In genomic region chr10:93554760-93555432, GRCh38 we compare ENCODE assay signal across 8 cellular contexts. TPM values are rescaled to one million over a fixed set of nuclear protein-coding genes. Genes with fewer than 3 reads are reported as not detected.
DNase-seq lines count a peak whose midpoint lies in the region; ATAC-seq and TF ChIP-seq lines count a peak whose summit lies in the region.

No MANE protein-coding gene starts in this region.

- H3K4me1 ChIP-seq in lower lobe of right lung: no peaks in the 10 kb centered on the region

- ATAC-seq in GM19023 (IDR thresholded peaks at IDR 0.05; ENCODE audit: unreplicated experiment): peak; percentile 52
- peak; percentile 85 to 90 for ATAC-seq in lower lobe of right lung

- H3K27me3 ChIP-seq in WERI-Rb-1 (ENCODE audit: insufficient read depth, low read depth, severe bottlenecking): no peaks in the 10 kb centered on the region
- H3K27me3 ChIP-seq in dorsolateral prefrontal cortex: no peaks in the 10 kb centered on the region
- no peaks in the 10 kb centered on the region for H3K27me3 ChIP-seq in lower lobe of right lung (ENCODE audit: low read depth)

- H3K27ac ChIP-seq in WERI-Rb-1: peak overlapping the region; percentile 45
- no peak overlapping the region for H3K27ac ChIP-seq in dorsolateral prefrontal cortex
- H3K27ac ChIP-seq in lower lobe of right lung: peak overlapping the region; percentile 60

- H3K4me3 ChIP-seq in WERI-Rb-1 (ENCODE audit: low read depth, low read length) (no peak overlapping the region), dorsolateral prefrontal cortex (no peak overlapping the region), lower lobe of right lung (no peak overlapping the region)

- peak; percentile 52 to 74 for DNase-seq in AML-193 (lab: John Stamatoyannopoulos, UW)
- DNase-seq in NCI-H1105 (lab: John Stamatoyannopoulos, UW): peak; percentile 26
- DNase-seq in WERI-Rb-1: peak; percentile 92
- peak in 8 of 10 donors; percentile 33 to 69 (median 64) for DNase-seq in dorsolateral prefrontal cortex
- DNase-seq in lower lobe of right lung: peak; percentile 81
- DNase-seq in stimulated activated CD8-positive, alpha-beta memory T cell treated with anti-CD3 and anti-CD28 coated beads, Interleukin-2, amount 100 ng/mL, for 48 hours (ENCODE audit: low read depth in 2 of 2): peak; percentile 36 to 37
- DNase-seq in occipital lobe (lab: John Stamatoyannopoulos, UW): no peak

- TF ChIP-seq CTCF in WERI-Rb-1 (IDR thresholded peaks at IDR 0.05; ENCODE audit: low read depth, low read length) (peak; percentile 95), dorsolateral prefrontal cortex (IDR thresholded peaks at IDR 0.05 in 54 of 56, conservative IDR thresholded peaks at IDR 0.05 in 2 of 56; ENCODE audit: low read depth in 1 of 56, partially characterized antibody in 56 of 56) (peak in 55 of 56 donors; percentile 29 to 75 (median 60)), lower lobe of right lung (IDR thresholded peaks at IDR 0.05) (peak; percentile 69)

- intact Hi-C loops in dorsolateral prefrontal cortex (cut with DNase I): loop anchor here in 1 of 2 donors (5.0 kb wide), 1 partner anchor 122 kb away; no protein-coding TSS in a partner anchor
- intact Hi-C loops in lower lobe of right lung (cut with DNase I): no loop called here

- H3K9me3 ChIP-seq in WERI-Rb-1 (ENCODE audit: severe bottlenecking) (no peaks in the 10 kb centered on the region), lower lobe of right lung (no peaks in the 10 kb centered on the region)

- H3K36me3 ChIP-seq in WERI-Rb-1 (no peaks in the 10 kb centered on the region), lower lobe of right lung (no peaks in the 10 kb centered on the region)

RNA-seq across cellular contexts. Expression of gene FFAR4, which starts 11.6 kb away (rescaled TPM):
- total RNA-seq in dorsolateral prefrontal cortex (1 to 10 TPM in 102 of 120 experiments, under 1 TPM in 17, not detected in 1; 0.32 to 4.2 (median 1.6) TPM), lower lobe of right lung (13.7 TPM), occipital lobe (not detected)

RNA-seq across cellular contexts. Expression of gene RBP4, which starts 46.1 kb away (rescaled TPM):
- total RNA-seq in dorsolateral prefrontal cortex (10 to 100 TPM in 118 of 120 experiments, 1 to 10 TPM in 2; 7.1 to 89.1 (median 40.6) TPM), lower lobe of right lung (17.4 TPM), occipital lobe (1.4 TPM)

RNA-seq across cellular contexts. Expression of gene PDE6C, which starts 57.4 kb away (rescaled TPM):
- total RNA-seq in dorsolateral prefrontal cortex: under 1 TPM in 3 of 120 experiments, not detected in 117; 0.13 to 0.16 (median 0.16) TPM
- total RNA-seq in lower lobe of right lung: not detected
- not detected for total RNA-seq in occipital lobe

RNA-seq across cellular contexts. Expression of gene CEP55, which starts 58.5 kb away (rescaled TPM):
- total RNA-seq in dorsolateral prefrontal cortex: 1 to 10 TPM in 1 of 120 experiments, under 1 TPM in 23, not detected in 96; 0.22 to 1.9 (median 0.40) TPM
- total RNA-seq in lower lobe of right lung: 1.4 TPM
- total RNA-seq in occipital lobe: 1.9 TPM

Comparison
In these comparisons a context has a peak if more than half of its experiments do, and no peak if none do; other contexts are left out.
1. H3K27ac ChIP-seq: peak in WERI-Rb-1 (single experiment) and lower lobe of right lung (single experiment); none in dorsolateral prefrontal cortex (0 of 59).
2. Peak in every context shown above with its lines, with median percentiles within 50 percentile points of each other: CTCF ChIP-seq.